ENCODE assay signal across 19 cellular contexts in genomic region chr1:232486454-232487202, GRCh38.
DNase-seq lines count a peak whose midpoint lies in the region; ATAC-seq, FAIRE-seq and TF ChIP-seq lines count a peak whose summit lies in the region.
"Had no signal": no experiment of that assay in that cellular context is flagged by ENCODE, and none has a peak within 500 bp of the region (broad histone marks: within the 10 kb centered on the region; RNA-seq: fewer than 3 reads in every experiment).

No MANE protein-coding gene starts in this region.

- TF ChIP-seq POLR2A in erythroblast (IDR thresholded peaks at IDR 0.05; ENCODE audit: low read length): no peak

- no peaks in the 10 kb centered on the region for H3K27me3 ChIP-seq in bronchial epithelial cell (ENCODE audit: control insufficient read depth, insufficient read depth, low read length)
- no peaks in the 10 kb centered on the region for H3K27me3 ChIP-seq in cardiac muscle cell
- no peaks in the 10 kb centered on the region for H3K27me3 ChIP-seq in mesendoderm (ENCODE audit: insufficient read depth, low read length, poor library complexity)
- H3K27me3 ChIP-seq: colonic mucosa, testis had no signal

- H3K36me3 ChIP-seq in bronchial epithelial cell (ENCODE audit: control insufficient read depth, insufficient read depth, low read length): no peaks in the 10 kb centered on the region
- H3K36me3 ChIP-seq in cardiac muscle cell: peaks cover 43% of the 10 kb centered on the region
- H3K36me3 ChIP-seq in mesendoderm (ENCODE audit: control insufficient read depth, insufficient read depth, low read length): no peaks in the 10 kb centered on the region
- H3K36me3 ChIP-seq: colonic mucosa had no signal

- H3K9ac ChIP-seq in mesendoderm (ENCODE audit: low read length): no peak overlapping the region
- H3K9ac ChIP-seq: KMS-11 had no signal

- peak; percentile 89 for FAIRE-seq in bronchial epithelial cell (lab: Jason Lieb, UNC)
- FAIRE-seq: H54 had no signal

- H3K4me3 ChIP-seq in bronchial epithelial cell (ENCODE audit: low read depth, low read length): no peak overlapping the region
- no peak overlapping the region for H3K4me3 ChIP-seq in cardiac muscle cell
- H3K4me3 ChIP-seq in mesendoderm (ENCODE audit: low read length): no peak overlapping the region
- H3K4me3 ChIP-seq: colonic mucosa, mucosa of descending colon, testis had no signal

- no peak overlapping the region for H2BK5ac ChIP-seq in mesendoderm (ENCODE audit: low read length)

- H3K27ac ChIP-seq in cardiac muscle cell (peak overlapping the region; percentile 93), mesendoderm (ENCODE audit: low read depth, low read length) (no peak overlapping the region)
- H3K27ac ChIP-seq: colonic mucosa, KMS-11, testis had no signal

- H4K8ac ChIP-seq in mesendoderm (ENCODE audit: low read depth, low read length): no peak overlapping the region

- ATAC-seq in omental fat pad (ENCODE audit: low FRiP score) (peak; percentile 71), HG03571 (IDR thresholded peaks at IDR 0.05; ENCODE audit: unreplicated experiment) (no peak)
- ATAC-seq: activated CD4-positive, alpha-beta T cell treated with anti-CD3 and anti-CD28 coated beads for 36 hours; mucosa of descending colon had no signal

- H3K9me3 ChIP-seq in cardiac muscle cell (ENCODE audit: low read depth): no peaks in the 10 kb centered on the region
- H3K9me3 ChIP-seq: colonic mucosa, mucosa of descending colon, testis had no signal

- H3K79me1 ChIP-seq in mesendoderm (ENCODE audit: low read length): peaks cover 7% of the 10 kb centered on the region

- no peak overlapping the region for H3K18ac ChIP-seq in mesendoderm (ENCODE audit: low read length)

- TF ChIP-seq CTCF in bronchial epithelial cell (IDR thresholded peaks at IDR 0.05; ENCODE audit: insufficient read depth, low read length, severe bottlenecking) (no peak), cardiac muscle cell (IDR thresholded peaks at IDR 0.05; ENCODE audit: low read depth, low read length) (no peak), omental fat pad (IDR thresholded peaks at IDR 0.05) (no peak)

- DNase-seq in HPDE6-E6E7 (ENCODE audit: extremely low spot score) (peak; percentile 10), bronchial epithelial cell (ENCODE audit: low read depth) (peak; percentile 92), cardiac muscle cell (ENCODE audit: low read depth in 1 of 2, low spot score in 1 of 2) (peak in 1 of 2 donors; percentile 57), omental fat pad (ENCODE audit: low spot score) (no peak), mesendoderm (no peak), erythroblast (lab: John Stamatoyannopoulos, UW) (no peak)
- no peak for DNase-seq in central memory CD4-positive, alpha-beta T cell
- DNase-seq: activated CD4-positive, alpha-beta T cell treated with anti-CD3 and anti-CD28 coated beads for 36 hours; colonic mucosa; DND-41; mucosa of descending colon; NCI-H1694 treated with DMSO at 0.1 percent for 48 hours; NCI-H526 treated with DMSO at 0.1 percent for 48 hours; posterior cingulate gyrus; RPMI8226; testis had no signal

- no peak overlapping the region for H3K56ac ChIP-seq in mesendoderm (ENCODE audit: low read length)

- H3K4ac ChIP-seq in mesendoderm (ENCODE audit: low read depth, low read length): no peak overlapping the region

- H2BK15ac ChIP-seq in mesendoderm (replicated peaks; ENCODE audit: low read depth): no peak overlapping the region

- H4K5ac ChIP-seq in mesendoderm (ENCODE audit: low read length): no peak overlapping the region

- no CpG with 5 or more reads among the region's 2 CpGs for WGBS in mesendoderm (ENCODE audit: extremely low coverage, insufficient coverage, low lambda C conversion rate)

- no peak overlapping the region for H2BK120ac ChIP-seq in mesendoderm (ENCODE audit: low read depth, low read length)

- H3K4me1 ChIP-seq in cardiac muscle cell (ENCODE audit: low read depth) (peaks cover 34% of the 10 kb centered on the region), mesendoderm (ENCODE audit: control insufficient read depth, low read depth, low read length) (no peaks in the 10 kb centered on the region)
- H3K4me1 ChIP-seq: colonic mucosa, testis had no signal

- H3K4me2 ChIP-seq in mesendoderm (ENCODE audit: low read length): no peak overlapping the region
- H3K4me2 ChIP-seq: KMS-11 had no signal

- H3K23ac ChIP-seq in mesendoderm (ENCODE audit: low read length): no peak overlapping the region

- H3K79me2 ChIP-seq in mesendoderm (ENCODE audit: control insufficient read depth, insufficient read depth, low read length): no peaks in the 10 kb centered on the region

- H2AK5ac ChIP-seq in mesendoderm (ENCODE audit: low read length): no peak overlapping the region

Comparison
In these comparisons a context has a peak if more than half of its experiments do, and no peak if none do; other contexts are left out.
1. DNase-seq: peak in HPDE6-E6E7 (single experiment) and bronchial epithelial cell (single experiment); none in omental fat pad (single experiment), mesendoderm (single experiment), erythroblast (0 of 2) and central memory CD4-positive, alpha-beta T cell (single experiment).